Comparison of ENCODE assay signal across 9 cellular contexts in the genomic region with DNA sequence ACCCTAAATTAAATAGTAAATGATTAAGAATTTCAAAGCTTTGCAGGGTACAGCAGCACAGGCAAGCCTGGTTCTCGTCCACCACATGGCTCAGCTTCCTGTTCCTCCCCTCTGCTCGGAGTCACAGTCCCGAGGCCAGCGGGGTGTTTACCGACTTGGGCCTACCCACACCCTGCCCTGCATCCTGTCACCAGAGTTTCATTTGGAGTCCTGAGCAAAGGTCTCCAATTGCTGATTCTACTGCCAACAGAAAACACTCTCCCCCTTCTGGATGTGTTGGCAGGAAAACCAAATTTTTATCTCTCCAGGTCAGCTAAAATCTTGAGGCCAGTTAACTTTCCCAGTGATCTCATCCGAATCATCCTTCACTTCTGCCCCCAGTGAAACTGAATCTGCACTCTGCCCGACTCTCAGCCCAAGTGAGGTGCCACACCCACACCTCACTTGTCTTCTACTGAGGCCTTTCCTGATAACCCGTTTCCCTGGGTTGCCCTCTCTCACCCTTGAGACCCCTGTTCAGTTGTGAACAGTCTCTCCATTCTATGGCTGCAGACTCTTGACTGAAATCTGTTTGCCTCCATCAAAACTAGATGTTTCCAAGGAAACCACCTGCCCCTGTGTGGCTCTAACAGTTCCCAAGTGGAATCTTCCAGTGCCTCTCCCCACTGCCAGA.
DNase-seq lines count a peak whose midpoint lies in the region; ATAC-seq and TF ChIP-seq lines count a peak whose summit lies in the region.
"Had no signal": no experiment of that assay in that cellular context is flagged by ENCODE, and none has a peak within 500 bp of the region (broad histone marks: within the 10 kb centered on the region; RNA-seq: fewer than 3 reads in every experiment).

No MANE protein-coding gene starts in this region.

- H3K36me3 Mint-ChIP-seq in activated naive CD8-positive, alpha-beta T cell treated with anti-CD3 and anti-CD28 coated beads, Interleukin-2, amount 50 U/mL, for 24 hours (ENCODE audit: low read depth): peaks cover 35% of the 10 kb centered on the region

- peak overlapping the region; percentile 54 for H3K4me3 Mint-ChIP-seq in activated naive CD8-positive, alpha-beta T cell treated with anti-CD3 and anti-CD28 coated beads, Interleukin-2, amount 50 U/mL, for 24 hours

- peak; percentile 65 for ATAC-seq in GM18861 (IDR thresholded peaks at IDR 0.05; ENCODE audit: unreplicated experiment)
- ATAC-seq in HG03025 (IDR thresholded peaks at IDR 0.05; ENCODE audit: low FRiP score, unreplicated experiment): peak; percentile 76
- peak; percentile 86 for ATAC-seq in activated naive CD8-positive, alpha-beta T cell treated with anti-CD3 and anti-CD28 coated beads, Interleukin-2, amount 50 U/mL, for 24 hours

- peaks cover 68% of the 10 kb centered on the region for H3K4me1 Mint-ChIP-seq in activated naive CD8-positive, alpha-beta T cell treated with anti-CD3 and anti-CD28 coated beads, Interleukin-2, amount 50 U/mL, for 24 hours

- POLR2A ChIA-PET in RWPE1 (lab: Yijun Ruan, JAX; ENCODE audit: low non-redundant PET): no interaction called here

- H3K27ac Mint-ChIP-seq in activated naive CD8-positive, alpha-beta T cell treated with anti-CD3 and anti-CD28 coated beads, Interleukin-2, amount 50 U/mL, for 24 hours: peak overlapping the region; percentile 95

- no peaks in the 10 kb centered on the region for H3K27me3 Mint-ChIP-seq in activated naive CD8-positive, alpha-beta T cell treated with anti-CD3 and anti-CD28 coated beads, Interleukin-2, amount 50 U/mL, for 24 hours

- CTCF ChIA-PET in RWPE1 (lab: Yijun Ruan, JAX): no interaction called here

- H3K27ac ChIP-seq in RWPE1: peak overlapping the region; percentile 81
- H3K27ac ChIP-seq: cardiac muscle cell had no signal

- DNase-seq in RWPE1 (ENCODE audit: low spot score): no peak
- peak; percentile 76 for DNase-seq in activated naive CD8-positive, alpha-beta T cell treated with anti-CD3 and anti-CD28 coated beads, Interleukin-2, amount 50 U/mL, for 24 hours
- DNase-seq in kidney tubule cell (ENCODE audit: low spot score): peak; percentile 92
- DNase-seq in stimulated activated CD8-positive, alpha-beta memory T cell treated with anti-CD3 and anti-CD28 coated beads, Interleukin-4, amount 100 ng/mL, for 24 hours (ENCODE audit: low read depth): peak; percentile 64
- no peak for DNase-seq in DMS114 treated with DMSO at 0.1 percent for 48 hours (lab: John Stamatoyannopoulos, UW; ENCODE audit: unreplicated experiment)
- DNase-seq in NCI-H2081 (lab: John Stamatoyannopoulos, UW): no peak

- H3K9me3 Mint-ChIP-seq in activated naive CD8-positive, alpha-beta T cell treated with anti-CD3 and anti-CD28 coated beads, Interleukin-2, amount 50 U/mL, for 24 hours: peaks cover 7% of the 10 kb centered on the region

- no peak for TF ChIP-seq CTCF in RWPE1 (conservative IDR thresholded peaks at IDR 0.05; ENCODE audit: low read depth)

Comparison
In these comparisons a context has a peak if more than half of its experiments do, and no peak if none do; other contexts are left out.
1. DNase-seq: peak in activated naive CD8-positive, alpha-beta T cell treated with anti-CD3 and anti-CD28 coated beads, Interleukin-2, amount 50 U/mL, for 24 hours (single experiment), kidney tubule cell (single experiment) and stimulated activated CD8-positive, alpha-beta memory T cell treated with anti-CD3 and anti-CD28 coated beads, Interleukin-4, amount 100 ng/mL, for 24 hours (single experiment); none in RWPE1 (single experiment), DMS114 treated with DMSO at 0.1 percent for 48 hours (single experiment) and NCI-H2081 (0 of 2).
2. Peak in every context shown above with its lines, with median percentiles within 50 percentile points of each other: ATAC-seq.